21 cellular contexts compared by ENCODE assay signal in genomic region chr16:72798212-72798611, GRCh38.
"Had no signal": no experiment of that assay in that cellular context is flagged by ENCODE, and none has a peak within 500 bp of the region (broad histone marks: within the 10 kb centered on the region; RNA-seq: fewer than 3 reads in every experiment).

No MANE protein-coding gene starts in this region.

- DNase-seq: cerebellar nuclear complex; dorsolateral prefrontal cortex; effector CD4-positive, alpha-beta T cell; foreskin fibroblast; gastrocnemius medialis; mesenchymal stem cell; mucosa of descending colon; naive thymus-derived CD4-positive, alpha-beta T cell; nucleus accumbens; stimulated activated CD4-positive, alpha-beta T cell treated with anti-CD3 and anti-CD28 coated beads, Interleukin-2, amount 100 ng/mL, for 24 hours; stimulated activated CD4-positive, alpha-beta T cell treated with anti-CD3 and anti-CD28 coated beads, Interleukin-4, amount 100 ng/mL, for 24 hours; stimulated activated naive CD4-positive, alpha-beta T cell treated with Interleukin-2 at 50 U/mL for 16 hours; stomach; testis had no signal

- H3K36me3 Mint-ChIP-seq: stimulated activated effector memory CD8-positive, alpha-beta T cell treated with anti-CD3 and anti-CD28 coated beads, Interleukin-12 subunit alpha, Interleukin-12 subunit beta, amount 100 ng/mL, for 72 hours had no signal

- H3K9me3 ChIP-seq: gastrocnemius medialis, mucosa of descending colon, prostate gland, stomach, testis, tibial nerve, upper lobe of left lung had no signal

- H3K27ac Mint-ChIP-seq: mesothelial cell of epicardium; naive thymus-derived CD4-positive, alpha-beta T cell; stimulated activated effector memory CD8-positive, alpha-beta T cell treated with anti-CD3 and anti-CD28 coated beads, Interleukin-12 subunit alpha, Interleukin-12 subunit beta, amount 100 ng/mL, for 72 hours had no signal

- H3K9me3 Mint-ChIP-seq: mesothelial cell of epicardium; nephron; stimulated activated effector memory CD8-positive, alpha-beta T cell treated with anti-CD3 and anti-CD28 coated beads, Interleukin-12 subunit alpha, Interleukin-12 subunit beta, amount 100 ng/mL, for 72 hours had no signal

- H3K27ac ChIP-seq: dorsolateral prefrontal cortex, epithelial cell of prostate, gastrocnemius medialis, prostate gland, testis, tibial nerve, upper lobe of left lung had no signal

- H3K4me3 Mint-ChIP-seq: mesothelial cell of epicardium; naive thymus-derived CD4-positive, alpha-beta T cell; nephron; stimulated activated effector memory CD8-positive, alpha-beta T cell treated with anti-CD3 and anti-CD28 coated beads, Interleukin-12 subunit alpha, Interleukin-12 subunit beta, amount 100 ng/mL, for 72 hours had no signal

- H3K4me1 ChIP-seq: gastrocnemius medialis, prostate gland, testis, tibial nerve had no signal

- H3K27me3 ChIP-seq: dorsolateral prefrontal cortex, gastrocnemius medialis, stomach, testis, tibial nerve, upper lobe of left lung had no signal

- H3K4me3 ChIP-seq: dorsolateral prefrontal cortex, gastrocnemius medialis, mucosa of descending colon, prostate gland, stomach, testis, tibial nerve, upper lobe of left lung had no signal

- H3K4me1 Mint-ChIP-seq: naive thymus-derived CD4-positive, alpha-beta T cell; stimulated activated effector memory CD8-positive, alpha-beta T cell treated with anti-CD3 and anti-CD28 coated beads, Interleukin-12 subunit alpha, Interleukin-12 subunit beta, amount 100 ng/mL, for 72 hours had no signal

- H3K27me3 Mint-ChIP-seq: naive thymus-derived CD4-positive, alpha-beta T cell had no signal
